In the genomic region with DNA sequence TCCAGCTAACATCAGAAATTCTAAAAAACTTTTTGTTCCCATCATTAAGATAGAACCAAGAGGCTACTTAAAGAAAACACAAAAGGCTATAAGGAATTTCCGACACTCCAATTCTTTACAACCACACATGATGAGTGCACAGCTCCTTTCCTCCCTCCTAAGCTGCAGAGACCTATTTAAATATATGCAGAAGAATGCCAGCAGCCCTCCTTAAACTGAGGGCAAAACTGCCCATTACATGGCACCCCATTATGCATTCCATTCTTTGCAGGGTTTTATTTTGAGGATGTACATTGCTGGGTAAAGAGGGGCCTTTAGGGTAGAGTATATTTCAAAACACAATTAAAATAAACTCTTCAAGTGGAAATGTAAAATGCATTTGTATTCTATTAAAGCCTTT, we compare ENCODE assay signal across 18 cellular contexts.
DNase-seq lines count a peak whose midpoint lies in the region; ATAC-seq and TF ChIP-seq lines count a peak whose summit lies in the region.
"Had no signal": no experiment of that assay in that cellular context is flagged by ENCODE, and none has a peak within 500 bp of the region (broad histone marks: within the 10 kb centered on the region; RNA-seq: fewer than 3 reads in every experiment).

No MANE protein-coding gene starts in this region.

- TF ChIP-seq POLR2A in right lobe of liver (IDR thresholded peaks at IDR 0.05) = no peak
- TF ChIP-seq POLR2A in uterus (IDR thresholded peaks at IDR 0.05) = no peak

- DNase-seq in NCI-H69 (lab: John Stamatoyannopoulos, UW) (peak; percentile 45), hepatocyte (ENCODE audit: low spot score) (no peak), right lobe of liver (no peak), NOMO-1 treated with DMSO at 0.1 percent for 48 hours (lab: John Stamatoyannopoulos, UW; ENCODE audit: unreplicated experiment) (no peak), uterus (no peak), iPS-NIHi7 (ENCODE audit: extremely low spot score) (no peak)
- DNase-seq: ACHN; BE2C; C1 segment of cervical spinal cord; CD4-positive, alpha-beta T cell; DND-41; EL; GOT3; H7 had no signal

- H3K9me3 ChIP-seq in hepatocyte (ENCODE audit: low read depth) = no peaks in the 10 kb centered on the region
- no peaks in the 10 kb centered on the region for H3K9me3 ChIP-seq in right lobe of liver
- H3K9me3 ChIP-seq in uterus = no peaks in the 10 kb centered on the region
- H3K9me3 ChIP-seq: BE2C had no signal

- H3K79me2 ChIP-seq in hepatocyte = no peaks in the 10 kb centered on the region

- no peak for TF ChIP-seq CTCF in hepatocyte (IDR thresholded peaks at IDR 0.05; ENCODE audit: poor library complexity)
- TF ChIP-seq CTCF in right lobe of liver (IDR thresholded peaks at IDR 0.05) = no peak
- no peak for TF ChIP-seq CTCF in nephron (IDR thresholded peaks at IDR 0.05; ENCODE audit: unreplicated experiment in 3 of 3)
- TF ChIP-seq CTCF in uterus (IDR thresholded peaks at IDR 0.05) = no peak

- intact Hi-C loops in right lobe of liver (cut with DNase I) (no loop called here), uterus (cut with DNase I; ENCODE audit: low total_unique reads) (no loop called here)

- H3K27ac Mint-ChIP-seq in nephron = peak overlapping the region; percentile 30 to 79 (median 49)
- H3K27ac Mint-ChIP-seq: CD4-positive, alpha-beta T cell had no signal

- H3K36me3 ChIP-seq in hepatocyte (replicated peaks; ENCODE audit: insufficient read depth, low read depth) (no peaks in the 10 kb centered on the region), right lobe of liver (no peaks in the 10 kb centered on the region), uterus (no peaks in the 10 kb centered on the region)
- H3K36me3 ChIP-seq: BE2C had no signal

- no peak overlapping the region for H3K4me3 ChIP-seq in hepatocyte
- H3K4me3 ChIP-seq in right lobe of liver = no peak overlapping the region
- no peak overlapping the region for H3K4me3 ChIP-seq in uterus
- H3K4me3 ChIP-seq: GM12878 had no signal

- peaks cover 39% of the 10 kb centered on the region for H3K4me1 Mint-ChIP-seq in nephron

- H3K9me2 ChIP-seq in hepatocyte (replicated peaks; ENCODE audit: insufficient read depth) = no peaks in the 10 kb centered on the region

- H3K4me1 ChIP-seq in hepatocyte (ENCODE audit: insufficient read depth) (peaks cover 28% of the 10 kb centered on the region), right lobe of liver (peaks cover 0 to 56% (median 14%) of the 10 kb centered on the region in 4 donors), uterus (no peaks in the 10 kb centered on the region)

- peaks cover 4% of the 10 kb centered on the region for H3K27me3 Mint-ChIP-seq in nephron (ENCODE audit: low read depth)
- H3K27me3 Mint-ChIP-seq: CD4-positive, alpha-beta T cell had no signal

- no peak overlapping the region for H3K4me2 ChIP-seq in hepatocyte

- no peak overlapping the region for H2AFZ ChIP-seq in hepatocyte

- no peak overlapping the region for H3K4me3 Mint-ChIP-seq in nephron
- H3K4me3 Mint-ChIP-seq: CD4-positive, alpha-beta T cell had no signal

- no peaks in the 10 kb centered on the region for H3K27me3 ChIP-seq in hepatocyte
- H3K27me3 ChIP-seq in right lobe of liver = no peaks in the 10 kb centered on the region
- H3K27me3 ChIP-seq in uterus = no peaks in the 10 kb centered on the region
- H3K27me3 ChIP-seq: BE2C had no signal

- ATAC-seq in right lobe of liver (no peak), HG02884 (IDR thresholded peaks at IDR 0.05; ENCODE audit: unreplicated experiment) (no peak)
- ATAC-seq: GM12878, HCT116 had no signal

- no peaks in the 10 kb centered on the region for H3K36me3 Mint-ChIP-seq in nephron (ENCODE audit: low read depth)

- no peaks in the 10 kb centered on the region for H4K20me1 ChIP-seq in hepatocyte (ENCODE audit: insufficient read depth, poor library complexity, severe bottlenecking)

- H3K27ac ChIP-seq in hepatocyte = peak overlapping the region; percentile 63
- H3K27ac ChIP-seq in right lobe of liver = peak overlapping the region; percentile 52 to 92 (median 83)
- no peak overlapping the region for H3K27ac ChIP-seq in uterus

- WGBS in hepatocyte (ENCODE audit: low lambda C conversion rate, missing lambda C conversion rate) = 76% methylated on average over 1 of the region's 1 CpG
- 83% methylated on average over 1 of the region's 1 CpG for WGBS in right lobe of liver (ENCODE audit: insufficient coverage, low coverage, low lambda C conversion rate, missing lambda C conversion rate)

- H3K9me3 Mint-ChIP-seq in nephron = no peaks in the 10 kb centered on the region
- H3K9me3 Mint-ChIP-seq: CD4-positive, alpha-beta T cell had no signal

Comparison
In these comparisons a context has a peak if more than half of its experiments do, and no peak if none do; other contexts are left out.
1. H3K27ac ChIP-seq: peak in hepatocyte (single experiment) and right lobe of liver (3 of 3); none in uterus (0 of 2).